Comparison of ENCODE assay signal across 18 cellular contexts in genomic region chr20:32573167-32573851, GRCh38.
"Had no signal": no experiment of that assay in that cellular context is flagged by ENCODE, and none has a peak within 500 bp of the region (broad histone marks: within the 10 kb centered on the region; RNA-seq: fewer than 3 reads in every experiment).

No MANE protein-coding gene starts in this region.

- H3K27ac Mint-ChIP-seq: T-helper 2 cell treated with Interferon-gamma antibody and Interleukin-4, amounts not matched to agents 5 μg/mL and 100 μg/mL, for 36 hours had no signal

- H3K4me3 Mint-ChIP-seq: activated naive CD8-positive, alpha-beta T cell treated with anti-CD3 and anti-CD28 coated beads for 36 hours; T-helper 2 cell treated with Interferon-gamma antibody and Interleukin-4, amounts not matched to agents 5 μg/mL and 100 μg/mL, for 36 hours had no signal

- H3K27ac ChIP-seq: foreskin keratinocyte, ovary, stomach, thoracic aorta had no signal

- H3K36me3 ChIP-seq: brain microvascular endothelial cell, ovary, stomach, thoracic aorta had no signal

- ATAC-seq: activated CD4-positive, CD25-positive, alpha-beta regulatory T cell treated with anti-CD3 and anti-CD28 coated beads, Interleukin-2, amount 50 U/mL, for 24 hours; sciatic nerve had no signal

- DNase-seq: activated CD4-positive, alpha-beta T cell treated with anti-CD3 and anti-CD28 coated beads, Interleukin-2, amount 50 U/mL, for 4 hours; activated gamma-delta T cell; activated naive CD8-positive, alpha-beta T cell treated with anti-CD3 and anti-CD28 coated beads for 36 hours; activated T-cell treated with anti-CD3 and anti-CD28 coated beads, Interleukin-2, amount 50 U/mL, for 1 hour; anterior cingulate cortex; brain microvascular endothelial cell; effector CD8-positive, alpha-beta T cell; foreskin keratinocyte; hypothalamus; mesendoderm; ovary; stomach; SW 1271 had no signal

- H3K4me3 ChIP-seq: ovary, stomach, thoracic aorta had no signal

- H3K9me3 Mint-ChIP-seq: activated naive CD8-positive, alpha-beta T cell treated with anti-CD3 and anti-CD28 coated beads for 36 hours; neural crest cell; T-helper 2 cell treated with Interferon-gamma antibody and Interleukin-4, amounts not matched to agents 5 μg/mL and 100 μg/mL, for 36 hours had no signal

- H3K27me3 Mint-ChIP-seq: activated naive CD8-positive, alpha-beta T cell treated with anti-CD3 and anti-CD28 coated beads for 36 hours had no signal

- H3K9me3 ChIP-seq: ovary, stomach, thoracic aorta had no signal

- H3K36me3 Mint-ChIP-seq: activated naive CD8-positive, alpha-beta T cell treated with anti-CD3 and anti-CD28 coated beads for 36 hours had no signal

- H3K4me1 ChIP-seq: foreskin keratinocyte had no signal

- H3K27me3 ChIP-seq: brain microvascular endothelial cell, ovary, stomach had no signal
